ENCODE assay signal across 13 cellular contexts in the genomic region with DNA sequence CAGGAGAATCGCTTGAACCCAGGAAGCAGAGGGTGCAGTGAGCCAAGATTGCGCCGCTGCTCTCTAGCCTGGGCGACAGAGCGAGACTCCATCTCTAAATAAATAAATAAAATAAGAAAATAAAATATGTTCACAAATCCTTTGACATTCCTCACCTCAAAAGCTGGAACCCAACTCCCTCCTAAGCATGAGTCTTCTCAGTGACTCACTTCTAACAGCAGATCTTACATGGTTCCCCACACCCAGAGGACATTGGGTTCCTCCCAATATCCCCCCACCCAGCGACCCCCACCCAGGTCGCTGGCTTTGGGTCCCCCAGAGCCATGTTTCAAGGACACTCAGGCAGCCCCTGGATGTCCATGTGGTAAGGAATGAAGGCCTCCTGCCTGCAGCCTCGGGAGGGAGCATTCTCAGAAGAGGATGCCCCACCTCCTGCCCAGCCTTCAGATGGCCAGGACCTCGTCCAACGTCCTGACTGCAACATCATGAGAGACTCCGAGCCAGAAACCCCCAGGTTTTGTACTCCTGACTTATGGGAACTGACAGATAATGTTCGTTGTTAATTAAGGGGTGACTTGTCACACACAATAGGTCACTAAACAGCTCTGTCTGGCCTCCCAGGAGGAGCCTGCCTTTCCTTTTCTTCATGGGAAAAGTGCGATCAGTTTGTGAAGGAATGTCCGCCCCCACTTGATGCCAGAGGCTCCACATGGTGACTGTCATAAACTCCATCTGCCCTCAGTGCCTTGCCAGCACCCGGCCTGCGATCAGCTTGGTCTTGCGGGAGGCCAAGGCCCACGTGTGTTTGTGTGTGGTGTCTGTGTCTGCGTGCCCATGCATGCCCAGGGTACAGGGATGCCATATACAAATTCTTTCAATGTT. TPM values are rescaled to one million over a fixed set of nuclear protein-coding genes. Genes with fewer than 3 reads are reported as not detected.
DNase-seq lines count a peak whose midpoint lies in the region; ATAC-seq and TF ChIP-seq lines count a peak whose summit lies in the region.
"Had no signal": no experiment of that assay in that cellular context is flagged by ENCODE, and none has a peak within 500 bp of the region (broad histone marks: within the 10 kb centered on the region; RNA-seq: fewer than 3 reads in every experiment).

No MANE protein-coding gene starts in this region.

- H3K79me2 ChIP-seq in DND-41 (ENCODE audit: insufficient read depth, low read length): no peaks in the 10 kb centered on the region

- peaks cover 3% of the 10 kb centered on the region for H3K36me3 Mint-ChIP-seq in activated CD8-positive, alpha-beta T cell treated with anti-CD3 and anti-CD28 coated beads for 36 hours (ENCODE audit: low read depth)

- peak overlapping the region; percentile 82 for H3K27ac Mint-ChIP-seq in activated CD8-positive, alpha-beta T cell treated with anti-CD3 and anti-CD28 coated beads for 36 hours
- H3K27ac Mint-ChIP-seq: GM23338 had no signal

- CTCF ChIA-PET in activated CD8-positive, alpha-beta T cell treated with anti-CD3 and anti-CD28 coated beads for 36 hours (lab: Charles Lee): interaction anchor here (1.1 to 2.4 kb wide), 3 partner anchors 10 to 229 kb away, joined by 3 to 10 read pairs (median 3); a partner anchor contains a TSS

- peak overlapping the region; percentile 52 for H3K27ac ChIP-seq in DND-41 (ENCODE audit: low read length)
- H3K27ac ChIP-seq in lower lobe of right lung: peak overlapping the region; percentile 36

- H4K20me1 ChIP-seq in DND-41 (ENCODE audit: insufficient read depth, low read length): peaks cover 20% of the 10 kb centered on the region

- ATAC-seq in DND-41 (ENCODE audit: insufficient read depth, low read depth): no peak
- ATAC-seq in activated CD8-positive, alpha-beta T cell treated with anti-CD3 and anti-CD28 coated beads for 36 hours: no peak
- no peak for ATAC-seq in lower lobe of right lung
- ATAC-seq: GM23338 had no signal

- DNase-seq in AG20443 (ENCODE audit: low spot score) (peak; percentile 38), DND-41 (no peak), lower lobe of right lung (no peak), GM10266 (ENCODE audit: extremely low spot score) (no peak), erythroblast (lab: John Stamatoyannopoulos, UW) (no peak), nucleus accumbens (lab: John Stamatoyannopoulos, UW) (no peak)
- DNase-seq in activated CD8-positive, alpha-beta T cell treated with anti-CD3 and anti-CD28 coated beads for 36 hours: no peak
- no peak for DNase-seq in activated effector memory CD4-positive, alpha-beta T cell treated with anti-CD3 and anti-CD28 coated beads, Interleukin-2, amount 50 U/mL, for 16 hours
- DNase-seq: activated effector memory CD4-positive, alpha-beta T cell treated with Interleukin-2 at 50 U/mL for 16 hours; COR-L47; midbrain; NCI-H1092 had no signal

- no peak overlapping the region for H3K4me3 Mint-ChIP-seq in activated CD8-positive, alpha-beta T cell treated with anti-CD3 and anti-CD28 coated beads for 36 hours
- H3K4me3 Mint-ChIP-seq: GM23338 had no signal

- H3K27me3 ChIP-seq in DND-41 (ENCODE audit: insufficient read depth, low read length, poor library complexity) (no peaks in the 10 kb centered on the region), lower lobe of right lung (ENCODE audit: low read depth) (no peaks in the 10 kb centered on the region)

- H3K36me3 ChIP-seq in DND-41 (ENCODE audit: insufficient read depth, low read length) (peaks cover 11% of the 10 kb centered on the region), lower lobe of right lung (no peaks in the 10 kb centered on the region)

- no peak overlapping the region for H2AFZ ChIP-seq in DND-41 (ENCODE audit: low read depth, low read length)
- H2AFZ ChIP-seq: GM23338 had no signal

- H3K9ac ChIP-seq in DND-41 (ENCODE audit: low read depth, low read length): no peak overlapping the region

- intact Hi-C loops in activated CD8-positive, alpha-beta T cell treated with anti-CD3 and anti-CD28 coated beads for 36 hours (cut with micrococcal nuclease): no loop called here
- intact Hi-C loops in lower lobe of right lung (cut with DNase I): no loop called here

- H3K27me3 Mint-ChIP-seq in activated CD8-positive, alpha-beta T cell treated with anti-CD3 and anti-CD28 coated beads for 36 hours: no peaks in the 10 kb centered on the region

- no peak for TF ChIP-seq POLR2A in erythroblast (IDR thresholded peaks at IDR 0.05; ENCODE audit: low read length)

- H3K4me3 ChIP-seq in DND-41 (ENCODE audit: low read depth in 1 of 2, low read length in 2 of 2) (no peak overlapping the region), lower lobe of right lung (no peak overlapping the region)
- H3K4me3 ChIP-seq: GM23338 had no signal

- peak overlapping the region; percentile 21 for H3K4me2 ChIP-seq in DND-41 (ENCODE audit: insufficient read depth, low read length)
- H3K4me2 ChIP-seq: GM23338 had no signal

- H3K9me3 ChIP-seq in DND-41 (ENCODE audit: insufficient read depth, low read length, severe bottlenecking) (no peaks in the 10 kb centered on the region), lower lobe of right lung (no peaks in the 10 kb centered on the region)

- POLR2A ChIA-PET in activated CD8-positive, alpha-beta T cell treated with anti-CD3 and anti-CD28 coated beads for 36 hours (lab: Charles Lee): interaction anchor here (0.9 to 5.8 kb wide), 4 partner anchors 9 to 80 kb away, joined by 3 to 57 read pairs (median 5); a partner anchor contains a TSS

- no peaks in the 10 kb centered on the region for H3K9me3 Mint-ChIP-seq in activated CD8-positive, alpha-beta T cell treated with anti-CD3 and anti-CD28 coated beads for 36 hours
- H3K9me3 Mint-ChIP-seq: GM23338 had no signal

- TF ChIP-seq CTCF in DND-41 (IDR thresholded peaks at IDR 0.05; ENCODE audit: borderline replicate concordance, extremely low read depth, low read length, poor library complexity, severe bottlenecking) (no peak), lower lobe of right lung (IDR thresholded peaks at IDR 0.05) (no peak), GM10266 (IDR thresholded peaks at IDR 0.05; ENCODE audit: control insufficient read depth, insufficient read depth, low read depth, missing control alignments) (no peak)
- TF ChIP-seq CTCF in activated CD8-positive, alpha-beta T cell treated with anti-CD3 and anti-CD28 coated beads for 36 hours (IDR thresholded peaks at IDR 0.05): no peak

- peaks cover 42% of the 10 kb centered on the region for H3K4me1 ChIP-seq in DND-41 (ENCODE audit: insufficient read depth, low read length)
- H3K4me1 ChIP-seq in lower lobe of right lung: peaks cover 43% of the 10 kb centered on the region

- peaks cover 57% of the 10 kb centered on the region for H3K4me1 Mint-ChIP-seq in activated CD8-positive, alpha-beta T cell treated with anti-CD3 and anti-CD28 coated beads for 36 hours (ENCODE audit: low read depth)

RNA-seq across cellular contexts. Expression of a gene that starts 10.1 kb away (rescaled TPM):
- total RNA-seq in activated CD8-positive, alpha-beta T cell treated with anti-CD3 and anti-CD28 coated beads for 36 hours: 10 to 100 TPM; 16.2 to 16.3 TPM
- 9.7 TPM for total RNA-seq in lower lobe of right lung

RNA-seq across cellular contexts. Expression of a gene that starts 16.2 kb away (rescaled TPM):
- total RNA-seq in activated CD8-positive, alpha-beta T cell treated with anti-CD3 and anti-CD28 coated beads for 36 hours: 10 to 100 TPM; 17.8 to 18.4 TPM
- 12.1 TPM for total RNA-seq in lower lobe of right lung

RNA-seq across cellular contexts. Expression of a gene that starts 21.1 kb away (rescaled TPM):
- total RNA-seq in activated CD8-positive, alpha-beta T cell treated with anti-CD3 and anti-CD28 coated beads for 36 hours: 10 to 100 TPM; 37.4 to 39.1 TPM
- 23.8 TPM for total RNA-seq in lower lobe of right lung

RNA-seq across cellular contexts. Expression of a gene that starts 59.5 kb away (rescaled TPM):
- not detected for total RNA-seq in activated CD8-positive, alpha-beta T cell treated with anti-CD3 and anti-CD28 coated beads for 36 hours
- total RNA-seq in lower lobe of right lung: 5.3 TPM
